In the genomic region with DNA sequence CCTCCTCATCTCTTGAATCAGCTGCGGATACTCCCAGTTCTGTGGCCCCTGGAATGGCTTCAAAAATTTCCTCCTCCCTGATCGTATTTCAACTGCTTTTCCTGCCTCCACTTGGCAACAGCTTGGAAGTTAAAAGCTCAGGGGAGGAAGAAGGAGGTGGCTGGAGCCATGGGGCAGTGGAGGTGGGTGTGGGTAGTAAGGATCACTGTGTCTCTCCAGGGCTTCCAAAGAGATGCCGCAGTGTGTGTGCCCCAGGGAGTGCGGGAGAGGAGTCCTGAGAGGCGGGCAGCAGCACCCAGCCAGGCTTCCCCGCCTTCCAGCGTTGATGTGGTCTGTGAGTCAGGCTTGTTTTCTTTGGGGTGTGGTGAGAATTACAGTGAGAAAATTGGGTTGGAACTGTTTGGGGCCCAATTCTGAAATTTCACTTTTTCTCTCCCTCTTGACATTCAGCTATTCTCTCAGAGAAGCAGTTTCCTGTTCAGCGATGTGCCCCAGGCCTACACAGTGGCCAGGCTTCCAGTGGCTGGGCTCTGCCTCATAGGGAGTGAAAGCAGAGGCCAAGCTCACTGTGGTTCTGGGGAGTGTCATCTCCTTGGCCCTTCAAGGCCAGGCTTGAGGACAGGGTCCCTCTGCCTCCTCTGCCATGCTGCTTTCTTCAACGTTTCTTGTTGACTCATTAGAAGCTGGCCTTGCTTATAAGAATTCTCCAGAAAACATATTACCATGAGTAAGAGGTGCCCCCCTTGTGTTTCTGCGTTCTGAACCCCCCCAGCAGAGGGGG, we compare ENCODE assay signal across 1 cellular context.
TF ChIP-seq lines count a peak whose summit lies in the region.

No MANE protein-coding gene starts in this region.

TF ChIP-seq in HCT116, 20 proteins besides CTCF, POLR2A, EP300 and RAD21 (continued from another document):
- peak; percentile 66 for TF ChIP-seq FOSL1 (IDR thresholded peaks at IDR 0.05; ENCODE audit: low read depth)
- peak; percentile 28; the same call in 1 of the 2 replicates for TF ChIP-seq POLR2AphosphoS5 (IDR thresholded peaks at IDR 0.05; ENCODE audit: low read depth, low read length)
- peak; percentile 45 for TF ChIP-seq YY1 (IDR thresholded peaks at IDR 0.05; ENCODE audit: extremely low read depth, insufficient replicate concordance, low read depth, low read length)
- TF ChIP-seq CEBPB (IDR thresholded peaks at IDR 0.05; ENCODE audit: low read depth), result peak; percentile 37; the same call in 1 of the 2 replicates
- TF ChIP-seq, protein P1, sequence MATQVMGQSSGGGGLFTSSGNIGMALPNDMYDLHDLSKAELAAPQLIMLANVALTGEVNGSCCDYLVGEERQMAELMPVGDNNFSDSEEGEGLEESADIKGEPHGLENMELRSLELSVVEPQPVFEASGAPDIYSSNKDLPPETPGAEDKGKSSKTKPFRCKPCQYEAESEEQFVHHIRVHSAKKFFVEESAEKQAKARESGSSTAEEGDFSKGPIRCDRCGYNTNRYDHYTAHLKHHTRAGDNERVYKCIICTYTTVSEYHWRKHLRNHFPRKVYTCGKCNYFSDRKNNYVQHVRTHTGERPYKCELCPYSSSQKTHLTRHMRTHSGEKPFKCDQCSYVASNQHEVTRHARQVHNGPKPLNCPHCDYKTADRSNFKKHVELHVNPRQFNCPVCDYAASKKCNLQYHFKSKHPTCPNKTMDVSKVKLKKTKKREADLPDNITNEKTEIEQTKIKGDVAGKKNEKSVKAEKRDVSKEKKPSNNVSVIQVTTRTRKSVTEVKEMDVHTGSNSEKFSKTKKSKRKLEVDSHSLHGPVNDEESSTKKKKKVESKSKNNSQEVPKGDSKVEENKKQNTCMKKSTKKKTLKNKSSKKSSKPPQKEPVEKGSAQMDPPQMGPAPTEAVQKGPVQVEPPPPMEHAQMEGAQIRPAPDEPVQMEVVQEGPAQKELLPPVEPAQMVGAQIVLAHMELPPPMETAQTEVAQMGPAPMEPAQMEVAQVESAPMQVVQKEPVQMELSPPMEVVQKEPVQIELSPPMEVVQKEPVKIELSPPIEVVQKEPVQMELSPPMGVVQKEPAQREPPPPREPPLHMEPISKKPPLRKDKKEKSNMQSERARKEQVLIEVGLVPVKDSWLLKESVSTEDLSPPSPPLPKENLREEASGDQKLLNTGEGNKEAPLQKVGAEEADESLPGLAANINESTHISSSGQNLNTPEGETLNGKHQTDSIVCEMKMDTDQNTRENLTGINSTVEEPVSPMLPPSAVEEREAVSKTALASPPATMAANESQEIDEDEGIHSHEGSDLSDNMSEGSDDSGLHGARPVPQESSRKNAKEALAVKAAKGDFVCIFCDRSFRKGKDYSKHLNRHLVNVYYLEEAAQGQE (IDR thresholded peaks at IDR 0.05; ENCODE audit: low read depth), result no peak
- TF ChIP-seq, protein P2, sequence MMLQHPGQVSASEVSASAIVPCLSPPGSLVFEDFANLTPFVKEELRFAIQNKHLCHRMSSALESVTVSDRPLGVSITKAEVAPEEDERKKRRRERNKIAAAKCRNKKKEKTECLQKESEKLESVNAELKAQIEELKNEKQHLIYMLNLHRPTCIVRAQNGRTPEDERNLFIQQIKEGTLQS (IDR thresholded peaks at IDR 0.05), result no peak
- peak; percentile 91 for TF ChIP-seq SP1 (IDR thresholded peaks at IDR 0.05; ENCODE audit: low read depth)
- no peak for TF ChIP-seq ELF1 (IDR thresholded peaks at IDR 0.05; ENCODE audit: borderline replicate concordance, low read depth)
- no peak for TF ChIP-seq ZNF274 (IDR thresholded peaks at IDR 0.05; ENCODE audit: low read depth, low read length)
- peak; percentile 87 for TF ChIP-seq TCF7L2 (IDR thresholded peaks at IDR 0.05; ENCODE audit: borderline replicate concordance, extremely low read depth, insufficient read depth, insufficient read length)
- TF ChIP-seq, protein P3, sequence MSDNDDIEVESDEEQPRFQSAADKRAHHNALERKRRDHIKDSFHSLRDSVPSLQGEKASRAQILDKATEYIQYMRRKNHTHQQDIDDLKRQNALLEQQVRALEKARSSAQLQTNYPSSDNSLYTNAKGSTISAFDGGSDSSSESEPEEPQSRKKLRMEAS (IDR thresholded peaks at IDR 0.05), result peak; percentile 68
